1 cellular context compared by ENCODE assay signal in genomic region chr14:77106666-77107065, GRCh38.
TF ChIP-seq lines count a peak whose summit lies in the region.

No MANE protein-coding gene starts in this region.

TF ChIP-seq in WTC11, 78 proteins besides CTCF, POLR2A, EP300 and RAD21 (continued from another document):
- TF ChIP-seq ZNF425 (CRISPR knock-in tag; conservative IDR thresholded peaks at IDR 0.05), result no peak
